ENCODE assay signal across 35 cellular contexts in the genomic region with DNA sequence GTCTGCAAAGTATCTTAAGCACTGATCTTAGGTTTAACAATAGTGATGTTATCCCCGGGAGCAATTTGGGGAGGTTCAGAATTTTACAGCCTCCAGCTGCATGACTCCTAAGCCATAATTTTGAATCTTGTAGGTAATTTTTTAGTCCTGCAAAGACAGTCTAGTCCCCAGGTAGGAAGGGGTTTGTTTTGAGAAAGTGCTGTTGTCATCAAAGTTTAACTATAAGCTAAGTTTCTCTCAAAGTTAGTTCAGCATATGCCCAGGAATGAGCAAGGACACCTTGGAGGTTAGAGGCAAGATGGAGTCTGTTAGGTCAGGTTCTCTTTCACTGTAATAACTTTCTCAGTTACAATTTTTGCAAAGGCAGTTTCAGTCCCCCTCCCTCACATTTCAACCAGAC.
"Had no signal": no experiment of that assay in that cellular context is flagged by ENCODE, and none has a peak within 500 bp of the region (broad histone marks: within the 10 kb centered on the region; RNA-seq: fewer than 3 reads in every experiment).

No MANE protein-coding gene starts in this region.

- H3K9me3 ChIP-seq: MG63 had no signal

- DNase-seq: Kasumi-1, MG63, MM.1S, MV-4-11, NCI-H1048, NCI-H1092, NCI-H1092 treated with DMSO at 0.1 percent for 48 hours, NCI-H1105, NCI-H1105 treated with DMSO at 0.1 percent for 48 hours, NCI-H1417, NCI-H1417 treated with DMSO at 0.1 percent for 48 hours, NCI-H1436, NCI-H1436 treated with DMSO at 0.1 percent for 48 hours, NCI-H146, NCI-H1694, NCI-H1694 treated with DMSO at 0.1 percent for 48 hours, NCI-H187, NCI-H187 treated with DMSO at 0.1 percent for 48 hours, NCI-H1930, NCI-H2029, NCI-H2029 treated with DMSO at 0.1 percent for 48 hours, NCI-H2081, NCI-H2081 treated with DMSO at 0.1 percent for 48 hours, NCI-H2107, NCI-H2171, NCI-H2171 treated with DMSO at 0.1 percent for 48 hours, NCI-H2227 treated with DMSO at 0.1 percent for 48 hours, NCI-H226, NCI-H345, NCI-H446, NCI-H446 treated with DMSO at 0.1 percent for 48 hours, NCI-H510A, NCI-H510A treated with DMSO at 0.1 percent for 48 hours, NCI-H524, NCI-H524 treated with DMSO at 0.1 percent for 48 hours had no signal

- H3K36me3 ChIP-seq: MG63 had no signal

- H3K4me3 ChIP-seq: MG63 had no signal

- H3K27me3 ChIP-seq: MG63 had no signal
